Comparison of ENCODE assay signal across 28 cellular contexts in the genomic region with DNA sequence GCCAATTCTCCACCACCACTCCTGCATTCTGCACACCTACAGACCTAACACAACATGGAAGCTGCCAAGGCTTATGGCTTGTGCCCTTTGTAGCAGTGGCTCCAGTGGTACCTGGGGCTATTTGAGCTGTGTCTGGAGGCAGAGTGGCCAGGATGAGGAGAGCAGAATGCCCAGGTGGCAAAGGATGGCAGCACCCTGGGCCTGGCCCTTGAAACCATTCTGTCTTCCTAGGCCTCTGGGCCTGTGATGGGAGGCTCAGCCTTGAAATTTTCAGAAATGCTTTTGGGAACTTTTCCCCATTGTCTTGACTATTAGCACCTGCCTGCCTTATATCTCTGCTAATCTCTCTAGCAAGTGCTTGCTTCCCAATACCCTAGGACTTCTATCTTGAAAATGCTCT.
"Had no signal": no experiment of that assay in that cellular context is flagged by ENCODE, and none has a peak within 500 bp of the region (broad histone marks: within the 10 kb centered on the region; RNA-seq: fewer than 3 reads in every experiment).

No MANE protein-coding gene starts in this region.

- FAIRE-seq: small intestine, urothelium cell line had no signal

- ATAC-seq: naive thymus-derived CD4-positive, alpha-beta T cell; psoas muscle; right cardiac atrium; right lobe of liver; stimulated activated naive B cell treated with anti-CD40 and anti-IgM and Interleukin-4, amounts not matched to agents 10 μg/mL and 1 μg/mL and 100 μg/mL, for 72 hours had no signal

- H3K4me1 ChIP-seq: parathyroid adenoma, psoas muscle, right lobe of liver, sigmoid colon, stomach, thyroid gland, tibial nerve, upper lobe of left lung, vagina had no signal

- H3K36me3 Mint-ChIP-seq: neural progenitor cell had no signal

- H3K4me2 ChIP-seq: neural progenitor cell had no signal

- H3K27ac ChIP-seq: neural progenitor cell, ovary, parathyroid adenoma, psoas muscle, right lobe of liver, sigmoid colon, stomach, thoracic aorta, thyroid gland, tibial nerve, upper lobe of left lung, vagina had no signal

- H3K27ac Mint-ChIP-seq: naive thymus-derived CD4-positive, alpha-beta T cell; nephron; neural progenitor cell; progenitor cell of endocrine pancreas; stimulated activated naive B cell treated with anti-CD40 and anti-IgM and Interleukin-4, amounts not matched to agents 10 μg/mL and 1 μg/mL and 100 μg/mL, for 72 hours; stimulated activated naive CD8-positive, alpha-beta T cell treated with anti-CD3 and anti-CD28 coated beads, Interleukin-15, Interleukin-2, amounts not matched to agents 100 ng/mL and 50 ng/mL, for 24 hours had no signal

- DNase-seq: naive thymus-derived CD4-positive, alpha-beta T cell; occipital lobe; ovary; posterior cingulate gyrus; psoas muscle; right cardiac atrium; right lobe of liver; sigmoid colon; small intestine; stimulated activated CD4-positive, alpha-beta T cell treated with anti-CD3 and anti-CD28 coated beads, Interleukin-15, amount 100 ng/mL, for 24 hours; stimulated activated CD4-positive, alpha-beta T cell treated with anti-CD3 and anti-CD28 coated beads, Interleukin-2, amount 100 ng/mL, for 24 hours; stimulated activated CD4-positive, alpha-beta T cell treated with anti-CD3 and anti-CD28 coated beads, Interleukin-2, amount 100 ng/mL, for 48 hours; stimulated activated CD4-positive, alpha-beta T cell treated with anti-CD3 and anti-CD28 coated beads, Interleukin-4, amount 100 ng/mL, for 24 hours; stimulated activated naive B cell treated with anti-CD40 and anti-IgM and Interleukin-4, amounts not matched to agents 10 μg/mL and 1 μg/mL and 100 μg/mL, for 72 hours; stimulated activated naive CD4-positive, alpha-beta T cell treated with Interleukin-2 at 50 U/mL for 16 hours; stomach; thyroid gland; trophoblast cell; upper lobe of left lung had no signal

- H2AFZ ChIP-seq: neural progenitor cell, parathyroid adenoma had no signal

- H3K79me2 ChIP-seq: parathyroid adenoma had no signal

- H3K9ac ChIP-seq: neural progenitor cell, parathyroid adenoma had no signal

- H3K4me3 Mint-ChIP-seq: naive thymus-derived CD4-positive, alpha-beta T cell; nephron; neural progenitor cell; stimulated activated naive B cell treated with anti-CD40 and anti-IgM and Interleukin-4, amounts not matched to agents 10 μg/mL and 1 μg/mL and 100 μg/mL, for 72 hours; stimulated activated naive CD8-positive, alpha-beta T cell treated with anti-CD3 and anti-CD28 coated beads, Interleukin-15, Interleukin-2, amounts not matched to agents 100 ng/mL and 50 ng/mL, for 24 hours had no signal

- H3K4me1 Mint-ChIP-seq: naive thymus-derived CD4-positive, alpha-beta T cell; stimulated activated naive B cell treated with anti-CD40 and anti-IgM and Interleukin-4, amounts not matched to agents 10 μg/mL and 1 μg/mL and 100 μg/mL, for 72 hours had no signal

- H3K27me3 Mint-ChIP-seq: naive thymus-derived CD4-positive, alpha-beta T cell; progenitor cell of endocrine pancreas; stimulated activated naive B cell treated with anti-CD40 and anti-IgM and Interleukin-4, amounts not matched to agents 10 μg/mL and 1 μg/mL and 100 μg/mL, for 72 hours; stimulated activated naive CD8-positive, alpha-beta T cell treated with anti-CD3 and anti-CD28 coated beads, Interleukin-15, Interleukin-2, amounts not matched to agents 100 ng/mL and 50 ng/mL, for 24 hours had no signal

- H3K4me3 ChIP-seq: neural progenitor cell, ovary, psoas muscle, right lobe of liver, sigmoid colon, stomach, thoracic aorta, thyroid gland, tibial nerve, upper lobe of left lung, vagina had no signal

- H3K27me3 ChIP-seq: neural progenitor cell, ovary, right lobe of liver, sigmoid colon, stomach, thyroid gland, tibial nerve, upper lobe of left lung, vagina had no signal

- H3K36me3 ChIP-seq: ovary, right lobe of liver, sigmoid colon, stomach, thoracic aorta, thyroid gland, tibial nerve, upper lobe of left lung, vagina had no signal

- H3K9me3 ChIP-seq: ovary, psoas muscle, right lobe of liver, thoracic aorta, thyroid gland, vagina had no signal
